ENCODE assay signal across 8 cellular contexts in the genomic region with DNA sequence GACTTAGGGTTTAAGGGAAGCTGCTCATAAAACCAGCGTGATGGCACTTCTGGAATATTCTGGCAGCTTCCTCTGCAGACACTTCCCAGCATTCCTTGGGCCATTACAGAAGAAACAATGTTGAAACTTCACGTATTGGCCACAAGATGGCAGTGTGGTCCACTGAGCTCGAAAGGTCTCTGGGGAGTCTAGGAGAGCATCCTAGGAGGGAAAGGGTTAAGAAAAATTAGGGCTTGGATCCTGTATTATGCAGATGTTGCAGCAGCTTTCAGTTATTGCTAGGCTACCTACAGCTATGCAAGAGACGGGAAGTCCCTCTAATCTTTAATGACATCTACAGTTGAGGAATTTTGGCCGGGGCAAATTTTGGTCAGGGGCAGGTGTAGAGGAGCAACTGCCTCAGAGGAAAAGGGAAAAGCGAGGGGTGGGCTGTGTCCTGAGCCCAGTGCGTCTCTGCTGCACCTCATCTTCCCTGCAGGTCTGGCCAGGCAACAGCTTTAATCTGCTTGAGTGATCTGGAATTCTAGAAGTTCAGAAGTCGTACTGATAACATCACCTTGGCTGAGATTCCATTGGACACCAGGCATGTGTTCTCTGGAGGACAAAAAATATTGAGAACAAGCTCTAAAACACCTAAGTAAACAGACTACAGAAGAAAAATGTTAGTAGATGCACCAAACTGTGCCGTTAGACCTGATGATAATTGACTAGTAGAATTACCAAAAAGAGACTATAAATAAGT.
DNase-seq lines count a peak whose midpoint lies in the region; ATAC-seq and TF ChIP-seq lines count a peak whose summit lies in the region.

No MANE protein-coding gene starts in this region.

- no peak overlapping the region for H3K4me3 ChIP-seq in mammary epithelial cell (replicated peaks in 1 of 3; ENCODE audit: insufficient read depth in 1 of 3, low read depth in 2 of 3, low read length in 3 of 3)
- H3K4me3 ChIP-seq in lung: no peak overlapping the region

- TF ChIP-seq CTCF in mammary epithelial cell (conservative IDR thresholded peaks at IDR 0.05 in 1 of 2, IDR thresholded peaks at IDR 0.05 in 1 of 2; ENCODE audit: extremely low read depth in 1 of 2, insufficient read depth in 1 of 2, low read depth in 1 of 2, low read length in 2 of 2) (peak; percentile 71 to 76), lung (IDR thresholded peaks at IDR 0.05; ENCODE audit: control extremely low read depth, extremely low read depth) (peak; percentile 47)

- no peak overlapping the region for H3K4me2 ChIP-seq in mammary epithelial cell (ENCODE audit: insufficient read depth, low read depth, low read length)

- no TSS peak for BruUV-seq in mammary epithelial cell (replicated peaks; lab: Mats Ljungman, UMichigan)

- ATAC-seq in GM18868 (IDR thresholded peaks at IDR 0.05; ENCODE audit: unreplicated experiment) (peak; percentile 78), HG03025 (IDR thresholded peaks at IDR 0.05; ENCODE audit: low FRiP score, unreplicated experiment) (peak; percentile 52), lung (ENCODE audit: insufficient read depth, low FRiP score) (no peak)

- H3K27me3 ChIP-seq in mammary epithelial cell (ENCODE audit: insufficient read depth, low read length) (no peaks in the 10 kb centered on the region), lung (ENCODE audit: control insufficient read depth, insufficient read depth) (no peaks in the 10 kb centered on the region)

- DNase-seq in D341Med (ENCODE audit: low spot score): peak; percentile 49
- DNase-seq in NCI-H82 treated with DMSO at 0.1 percent for 48 hours (lab: John Stamatoyannopoulos, UW; ENCODE audit: unreplicated experiment): peak; percentile 23
- peak; percentile 46 for DNase-seq in mammary epithelial cell
- no peak for DNase-seq in lung (ENCODE audit: low spot score)
- no peak for DNase-seq in NCI-H1092 (lab: John Stamatoyannopoulos, UW)
- no peak for DNase-seq in NCI-H2227 treated with DMSO at 0.1 percent for 48 hours (lab: John Stamatoyannopoulos, UW)

- H4K20me1 ChIP-seq in mammary epithelial cell (ENCODE audit: insufficient read depth, low read length): no peaks in the 10 kb centered on the region

- intact Hi-C loops in mammary epithelial cell (cut with micrococcal nuclease): loop anchor here (1.0 kb wide), 1 partner anchor 19 kb away; no protein-coding TSS in a partner anchor

- H2AFZ ChIP-seq in mammary epithelial cell (ENCODE audit: low read depth, low read length): no peak overlapping the region

- 11% methylated on average over 9 of the region's 9 CpGs for WGBS in mammary epithelial cell (ENCODE audit: low coverage, missing lambda C conversion rate)
- WGBS in lung, 2 donors: 20 to 23% methylated on average over 9 of the region's 9 CpGs

- H3K4me1 ChIP-seq in mammary epithelial cell (ENCODE audit: insufficient read depth, low read length): peaks cover 21% of the 10 kb centered on the region
- peaks cover 0 to 7% of the 10 kb centered on the region in 2 donors for H3K4me1 ChIP-seq in lung (ENCODE audit: control insufficient read depth in 2 of 2, insufficient read depth in 2 of 2, low read length in 2 of 2)

- no peak overlapping the region for H3K9ac ChIP-seq in mammary epithelial cell (ENCODE audit: insufficient read depth, low read length)

- CTCF ChIA-PET in mammary epithelial cell (lab: Charles Lee; ENCODE audit: low non-redundant PET): interaction anchor here (0.6 to 1.1 kb wide), 10 partner anchors 8 to 604 kb away, joined by 3 to 13 read pairs (median 4); no protein-coding TSS in a partner anchor

- in situ Hi-C loops in mammary epithelial cell (cut with MboI; ENCODE audit: low sequenced_read_pairs in 2 of 2): no loop called here

- no peaks in the 10 kb centered on the region for H3K79me2 ChIP-seq in mammary epithelial cell (ENCODE audit: insufficient read depth, low read length)

- H3K9me3 ChIP-seq in mammary epithelial cell (replicated peaks; ENCODE audit: insufficient read depth, low read length) (no peaks in the 10 kb centered on the region), lung (ENCODE audit: control insufficient read depth in 2 of 2, insufficient read depth in 1 of 2, low read length in 1 of 2) (no peaks in the 10 kb centered on the region)

- no peak overlapping the region for H3K27ac ChIP-seq in mammary epithelial cell (ENCODE audit: insufficient read depth, low read depth, low read length)
- no peak overlapping the region for H3K27ac ChIP-seq in lung (ENCODE audit: low read depth in 1 of 2, low read length in 1 of 2)

- dilution Hi-C loops in mammary epithelial cell (cut with HindIII; ENCODE audit: low sequenced_read_pairs): no loop called here

- H3K36me3 ChIP-seq in mammary epithelial cell (ENCODE audit: insufficient read depth, low read length) (no peaks in the 10 kb centered on the region), lung (ENCODE audit: control insufficient read depth in 2 of 2, insufficient read depth in 2 of 2, low read length in 2 of 2) (no peaks in the 10 kb centered on the region)

Comparison
In these comparisons a context has a peak if more than half of its experiments do, and no peak if none do; other contexts are left out.
1. DNase-seq: peak in D341Med (single experiment), NCI-H82 treated with DMSO at 0.1 percent for 48 hours (single experiment) and mammary epithelial cell (single experiment); none in lung (single experiment), NCI-H1092 (single experiment) and NCI-H2227 treated with DMSO at 0.1 percent for 48 hours (single experiment).